1 cellular context compared by ENCODE assay signal in genomic region chr16:12803203-12804093, GRCh38.
TF ChIP-seq lines count a peak whose summit lies in the region.

CPPED1 (minus strand) TSS chr16:12803887; CDS start chr16:12803776, 111 bp downstream.

TF ChIP-seq in HepG2, 621 proteins besides CTCF, POLR2A, EP300 and RAD21 (continued from another document and continues in another):
- TF ChIP-seq CSRNP1 (CRISPR knock-in tag; IDR thresholded peaks at IDR 0.05) (peak; percentile 99), SP140L (CRISPR knock-in tag; IDR thresholded peaks at IDR 0.05; ENCODE audit: borderline replicate concordance) (peak; percentile 92; the same call in 1 of the 2 replicates), HMGA1 (CRISPR knock-in tag; conservative IDR thresholded peaks at IDR 0.05) (no peak), SRF (IDR thresholded peaks at IDR 0.05; ENCODE audit: low read depth, low read length) (peak; percentile 98), CAMTA2 (CRISPR knock-in tag; IDR thresholded peaks at IDR 0.05; ENCODE audit: borderline replicate concordance) (peak; percentile 84; the same call in 1 of the 2 replicates), RFX3 (CRISPR knock-in tag; IDR thresholded peaks at IDR 0.05) (peak; percentile 43), CEBPZ (IDR thresholded peaks at IDR 0.05; ENCODE audit: low read length) (no peak), ZNF816 (CRISPR knock-in tag; IDR thresholded peaks at IDR 0.05; ENCODE audit: borderline replicate concordance) (peak; percentile 99), DNMT3B (CRISPR knock-in tag; conservative IDR thresholded peaks at IDR 0.05) (peak; percentile 95; the same call in 1 of the 2 replicates), ZNF350 (CRISPR knock-in tag; IDR thresholded peaks at IDR 0.05; ENCODE audit: borderline replicate concordance, low read depth) (peak; percentile 100), SALL1 (CRISPR knock-in tag; IDR thresholded peaks at IDR 0.05) (peak; percentile 98), ELF4 (CRISPR knock-in tag; IDR thresholded peaks at IDR 0.05; ENCODE audit: borderline replicate concordance) (peak; percentile 90; the same call in 1 of the 2 replicates), ZNF253 (CRISPR knock-in tag; IDR thresholded peaks at IDR 0.05; ENCODE audit: borderline replicate concordance) (peak; percentile 94; the same call in 1 of the 2 replicates), MLX (CRISPR knock-in tag; IDR thresholded peaks at IDR 0.05) (peak; percentile 30; the same call in 1 of the 2 replicates), CREB3 (CRISPR knock-in tag; IDR thresholded peaks at IDR 0.05) (no peak; the same call in none of the 2 replicates), E2F2 (CRISPR knock-in tag; IDR thresholded peaks at IDR 0.05; ENCODE audit: borderline replicate concordance) (peak; percentile 91), NCOA2 (CRISPR knock-in tag; IDR thresholded peaks at IDR 0.05) (peak; percentile 82), ATF7-NPFF (CRISPR knock-in tag; IDR thresholded peaks at IDR 0.05; ENCODE audit: low read depth) (peak; percentile 95), KMT2A (CRISPR knock-in tag; IDR thresholded peaks at IDR 0.05) (peak; percentile 99), CBFB (CRISPR knock-in tag; IDR thresholded peaks at IDR 0.05) (peak; percentile 97), ZNF660 (CRISPR knock-in tag; IDR thresholded peaks at IDR 0.05; ENCODE audit: borderline replicate concordance, low read depth) (peak; percentile 61; the same call in 1 of the 2 replicates), KDM3A (CRISPR knock-in tag; IDR thresholded peaks at IDR 0.05; ENCODE audit: low read depth) (peak; percentile 100), GRHL1 (CRISPR knock-in tag; conservative IDR thresholded peaks at IDR 0.05) (no peak), TOE1 (CRISPR knock-in tag; IDR thresholded peaks at IDR 0.05) (peak; percentile 99), TP53 (CRISPR knock-in tag; conservative IDR thresholded peaks at IDR 0.05) (peak; percentile 90; the same call in 1 of the 2 replicates), SAFB2 (CRISPR knock-in tag; IDR thresholded peaks at IDR 0.05; ENCODE audit: borderline replicate concordance, low read depth) (peak; percentile 97), ZNF782 (CRISPR knock-in tag; IDR thresholded peaks at IDR 0.05; ENCODE audit: borderline replicate concordance) (peak; percentile 96; the same call in 1 of the 2 replicates), ZFP91 (CRISPR knock-in tag; IDR thresholded peaks at IDR 0.05; ENCODE audit: borderline replicate concordance) (peak; percentile 98), ZNF546 (CRISPR knock-in tag; conservative IDR thresholded peaks at IDR 0.05) (peak; percentile 73; the same call in 1 of the 2 replicates), CC2D1A (CRISPR knock-in tag; IDR thresholded peaks at IDR 0.05) (0 out of 2 replicates have a peak, but pooled peaks have one; percentile 86), ZNF572 (CRISPR knock-in tag; IDR thresholded peaks at IDR 0.05) (0 out of 2 replicates have a peak, but pooled peaks have one; percentile 76), MAF1 (CRISPR knock-in tag; IDR thresholded peaks at IDR 0.05; ENCODE audit: borderline replicate concordance) (peak; percentile 95; the same call in 1 of the 2 replicates), ATF4 (CRISPR knock-in tag; IDR thresholded peaks at IDR 0.05) (no peak; a peak in 1 of 4 replicates), CBX5 (CRISPR knock-in tag; IDR thresholded peaks at IDR 0.05; ENCODE audit: borderline replicate concordance) (peak; percentile 98), ZNF451 (CRISPR knock-in tag; IDR thresholded peaks at IDR 0.05) (peak; percentile 98), ELF3 (CRISPR knock-in tag; IDR thresholded peaks at IDR 0.05) (peak; percentile 74), ZNF383 (CRISPR knock-in tag; IDR thresholded peaks at IDR 0.05; ENCODE audit: borderline replicate concordance) (no peak), DNMT1 (CRISPR knock-in tag; IDR thresholded peaks at IDR 0.05) (peak; percentile 100), SMAD9 (CRISPR knock-in tag; IDR thresholded peaks at IDR 0.05) (peak; percentile 25; the same call in 1 of the 2 replicates), LCORL (IDR thresholded peaks at IDR 0.05) (peak; percentile 58; the same call in 1 of the 2 replicates), LCORL (CRISPR knock-in tag; IDR thresholded peaks at IDR 0.05) (peak; percentile 98), PLSCR1 (CRISPR knock-in tag; IDR thresholded peaks at IDR 0.05; ENCODE audit: borderline replicate concordance) (peak; percentile 82; the same call in 1 of the 2 replicates), CHD4 (IDR thresholded peaks at IDR 0.05; ENCODE audit: borderline replicate concordance, low read length) (peak; percentile 100), ZNF124 (CRISPR knock-in tag; IDR thresholded peaks at IDR 0.05) (peak; percentile 98)
